ENCODE assay signal across 1 cellular context in genomic region chr6:17691925-17692538, GRCh38.
TF ChIP-seq lines count a peak whose summit lies in the region.

No MANE protein-coding gene starts in this region.

TF ChIP-seq in K562, 482 proteins besides CTCF, POLR2A, EP300 and RAD21:
- TF ChIP-seq, protein P1, sequence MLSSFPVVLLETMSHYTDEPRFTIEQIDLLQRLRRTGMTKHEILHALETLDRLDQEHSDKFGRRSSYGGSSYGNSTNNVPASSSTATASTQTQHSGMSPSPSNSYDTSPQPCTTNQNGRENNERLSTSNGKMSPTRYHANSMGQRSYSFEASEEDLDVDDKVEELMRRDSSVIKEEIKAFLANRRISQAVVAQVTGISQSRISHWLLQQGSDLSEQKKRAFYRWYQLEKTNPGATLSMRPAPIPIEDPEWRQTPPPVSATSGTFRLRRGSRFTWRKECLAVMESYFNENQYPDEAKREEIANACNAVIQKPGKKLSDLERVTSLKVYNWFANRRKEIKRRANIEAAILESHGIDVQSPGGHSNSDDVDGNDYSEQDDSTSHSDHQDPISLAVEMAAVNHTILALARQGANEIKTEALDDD (IDR thresholded peaks at IDR 0.05): peak; percentile 79; the same call in 1 of the 2 replicates
- TF ChIP-seq ZKSCAN3 (CRISPR knock-in tag; IDR thresholded peaks at IDR 0.05): no peak
